Comparison of ENCODE assay signal across 13 cellular contexts in the genomic region with DNA sequence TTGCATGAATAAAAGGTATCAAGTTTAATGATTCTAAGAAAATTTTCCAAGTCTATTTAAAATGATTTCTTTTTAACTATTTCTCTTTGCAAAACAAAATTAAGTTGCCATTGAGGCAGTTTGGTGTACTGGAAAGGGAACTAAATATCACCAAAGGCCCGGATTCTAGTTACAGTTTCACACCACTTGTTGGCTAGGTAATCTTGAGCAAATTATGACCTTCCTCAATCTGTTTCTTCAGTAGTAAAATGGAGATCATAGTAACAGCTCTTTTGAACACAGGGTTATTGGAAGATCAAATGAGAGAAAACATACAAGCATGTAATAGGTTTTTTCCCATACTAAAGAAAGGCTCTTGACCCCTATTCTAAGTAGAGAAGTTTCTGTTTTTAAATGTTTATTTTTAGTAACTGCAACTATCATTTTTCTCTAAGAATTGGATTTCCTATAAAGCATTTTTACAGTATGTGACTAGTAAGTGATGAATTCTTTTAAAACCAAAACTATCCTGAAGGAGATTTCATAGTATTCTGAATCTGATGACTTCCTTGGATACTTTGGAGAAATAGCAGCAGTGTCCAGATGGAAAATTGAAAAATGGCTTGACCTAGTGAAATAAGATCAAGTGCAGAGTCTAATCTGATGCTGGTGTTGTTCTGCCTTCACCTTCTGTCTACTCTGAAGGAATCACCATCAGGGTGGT. TPM values are rescaled to one million over a fixed set of nuclear protein-coding genes. Genes with fewer than 3 reads are reported as not detected.
DNase-seq lines count a peak whose midpoint lies in the region; ATAC-seq and TF ChIP-seq lines count a peak whose summit lies in the region.
"Had no signal": no experiment of that assay in that cellular context is flagged by ENCODE, and none has a peak within 500 bp of the region (broad histone marks: within the 10 kb centered on the region; RNA-seq: fewer than 3 reads in every experiment).

No MANE protein-coding gene starts in this region.

- ATAC-seq in GM21723 (IDR thresholded peaks at IDR 0.05; ENCODE audit: unreplicated experiment) (peak; percentile 77), HG03565 (IDR thresholded peaks at IDR 0.05; ENCODE audit: unreplicated experiment) (peak; percentile 58), HG02970 (IDR thresholded peaks at IDR 0.05; ENCODE audit: low FRiP score, unreplicated experiment) (no peak)
- ATAC-seq: upper lobe of right lung had no signal

- H3K4me1 ChIP-seq in parathyroid adenoma = peaks cover 5% of the 10 kb centered on the region

- no peak overlapping the region for H3K9ac ChIP-seq in parathyroid adenoma

- peak overlapping the region; percentile 1 for H3K27ac Mint-ChIP-seq in activated CD4-positive, alpha-beta T cell treated with anti-CD3 and anti-CD28 coated beads, Interleukin-2, amount 10 ng/mL, durations not matched to agents 24 days and 14 days

- no peak overlapping the region for H3K4me2 ChIP-seq in parathyroid adenoma (ENCODE audit: low read length)

- peaks cover 11% of the 10 kb centered on the region for H3K79me2 ChIP-seq in parathyroid adenoma

- H3K9me3 Mint-ChIP-seq in activated CD4-positive, alpha-beta T cell treated with anti-CD3 and anti-CD28 coated beads, Interleukin-2, amount 10 ng/mL, durations not matched to agents 24 days and 14 days = peaks cover 9% of the 10 kb centered on the region

- H3K9me3 ChIP-seq in parathyroid adenoma (ENCODE audit: control insufficient read depth, low read length) = no peaks in the 10 kb centered on the region
- H3K9me3 ChIP-seq: upper lobe of right lung had no signal

- no peak for DNase-seq in activated CD4-positive, alpha-beta T cell treated with anti-CD3 and anti-CD28 coated beads, Interleukin-2, amount 10 ng/mL, durations not matched to agents 24 days and 14 days
- no peak for DNase-seq in activated CD4-positive, alpha-beta T cell treated with anti-CD3 and anti-CD28 coated beads, Interleukin-2, amount 50 U/mL, for 1 hour
- DNase-seq in NCI-H1436 treated with DMSO at 0.1 percent for 48 hours (lab: John Stamatoyannopoulos, UW) (no peak), HuH-7 (ENCODE audit: low spot score) (no peak)
- DNase-seq: EL, H7, NCI-H524 treated with DMSO at 0.1 percent for 48 hours, upper lobe of right lung had no signal

- peaks cover 29% of the 10 kb centered on the region for H3K36me3 Mint-ChIP-seq in activated CD4-positive, alpha-beta T cell treated with anti-CD3 and anti-CD28 coated beads, Interleukin-2, amount 10 ng/mL, durations not matched to agents 24 days and 14 days (ENCODE audit: low read depth)

- H3K36me3 ChIP-seq in parathyroid adenoma (ENCODE audit: control insufficient read depth, insufficient read depth, low read length) = no peaks in the 10 kb centered on the region

- no peaks in the 10 kb centered on the region for H3K27me3 Mint-ChIP-seq in activated CD4-positive, alpha-beta T cell treated with anti-CD3 and anti-CD28 coated beads, Interleukin-2, amount 10 ng/mL, durations not matched to agents 24 days and 14 days

- peaks cover 42% of the 10 kb centered on the region for H3K4me1 Mint-ChIP-seq in activated CD4-positive, alpha-beta T cell treated with anti-CD3 and anti-CD28 coated beads, Interleukin-2, amount 10 ng/mL, durations not matched to agents 24 days and 14 days

- no peak overlapping the region for H3K4me3 ChIP-seq in parathyroid adenoma (ENCODE audit: low read depth, low read length)
- H3K4me3 ChIP-seq: upper lobe of right lung had no signal

- intact Hi-C loops in activated CD4-positive, alpha-beta T cell treated with anti-CD3 and anti-CD28 coated beads, Interleukin-2, amount 10 ng/mL, durations not matched to agents 24 days and 14 days (cut with micrococcal nuclease) = loop anchor here (5.0 kb wide), 1 partner anchor 34 kb away; the partner anchor contains the start of genes ATXN7 and THOC7

- TF ChIP-seq CTCF in parathyroid adenoma (IDR thresholded peaks at IDR 0.05) = no peak

- H3K27me3 ChIP-seq in parathyroid adenoma (ENCODE audit: control insufficient read depth, insufficient read depth, low read length) = no peaks in the 10 kb centered on the region
- H3K27me3 ChIP-seq: upper lobe of right lung had no signal

- no peak overlapping the region for H3K4me3 Mint-ChIP-seq in activated CD4-positive, alpha-beta T cell treated with anti-CD3 and anti-CD28 coated beads, Interleukin-2, amount 10 ng/mL, durations not matched to agents 24 days and 14 days

- no peak overlapping the region for H2AFZ ChIP-seq in parathyroid adenoma

- peak overlapping the region; percentile 6 for H3K27ac ChIP-seq in parathyroid adenoma
- H3K27ac ChIP-seq: upper lobe of right lung had no signal

RNA-seq across cellular contexts. Expression of gene SCAANT1, which starts 15.7 kb away (rescaled TPM):
- not detected in 2 replicates for total RNA-seq in activated CD4-positive, alpha-beta T cell treated with anti-CD3 and anti-CD28 coated beads, Interleukin-2, amount 10 ng/mL, durations not matched to agents 24 days and 14 days
- total RNA-seq: H7, pulmonary artery endothelial cell, upper lobe of right lung had no signal

RNA-seq across cellular contexts. Expression of gene ATXN7, which starts 32.8 kb away (rescaled TPM):
- total RNA-seq in activated CD4-positive, alpha-beta T cell treated with anti-CD3 and anti-CD28 coated beads, Interleukin-2, amount 10 ng/mL, durations not matched to agents 24 days and 14 days = 37.8 and 39.6 TPM in 2 replicates

RNA-seq across cellular contexts. Expression of gene THOC7, which starts 32.9 kb away (rescaled TPM):
- 106 and 109 TPM in 2 replicates for total RNA-seq in activated CD4-positive, alpha-beta T cell treated with anti-CD3 and anti-CD28 coated beads, Interleukin-2, amount 10 ng/mL, durations not matched to agents 24 days and 14 days
